Comparison of ENCODE assay signal across 13 cellular contexts in the genomic region with DNA sequence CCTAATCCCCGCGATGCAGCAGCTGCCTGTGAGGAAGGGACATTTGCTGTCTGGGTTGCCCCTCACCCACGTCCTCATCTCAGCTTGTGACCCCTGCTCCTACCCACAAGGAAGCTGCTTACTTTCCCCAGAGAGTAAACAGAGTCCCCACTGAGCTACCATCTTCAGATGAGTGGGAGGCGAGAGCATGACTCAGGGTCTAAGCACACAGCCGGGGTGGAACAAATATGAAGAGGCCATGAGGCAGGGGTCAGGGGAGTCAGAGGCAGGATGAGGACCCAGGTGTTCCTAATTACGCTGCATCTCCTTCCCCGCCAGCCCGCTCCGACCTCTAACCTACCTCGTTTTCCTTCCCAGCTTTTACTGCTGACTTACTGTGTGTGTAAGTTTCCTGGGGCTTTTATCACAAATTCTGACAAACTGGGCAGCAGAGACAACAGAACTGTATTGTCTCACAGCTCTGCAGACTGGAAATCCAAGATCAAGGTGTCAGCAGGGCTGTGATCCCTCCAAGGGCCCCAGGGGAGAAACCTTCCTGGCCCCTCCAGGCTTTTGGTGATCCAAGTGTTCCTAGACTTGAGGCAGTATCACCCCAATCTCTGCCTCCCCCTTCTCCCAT.
DNase-seq lines count a peak whose midpoint lies in the region; ATAC-seq and TF ChIP-seq lines count a peak whose summit lies in the region.
"Had no signal": no experiment of that assay in that cellular context is flagged by ENCODE, and none has a peak within 500 bp of the region (broad histone marks: within the 10 kb centered on the region; RNA-seq: fewer than 3 reads in every experiment).

No MANE protein-coding gene starts in this region.

- no peak overlapping the region for H3K23ac ChIP-seq in H9 (ENCODE audit: insufficient read length, low read depth, low read length)

- H3K9me3 Mint-ChIP-seq in H9 = peaks cover 0 to 3% of the 10 kb centered on the region in 2 experiments; a peak in 2 of 5 replicates
- H3K9me3 Mint-ChIP-seq: dendritic cell treated with granulocyte-macrophage colony-stimulating factor and Interleukin-4, amounts not matched to agents 40 ng/mL and 50 ng/mL, for 4 days had no signal

- H3K79me2 ChIP-seq in H9 (ENCODE audit: insufficient read depth, low read length) = no peaks in the 10 kb centered on the region; the same call in 1 of the 2 replicates

- H3K27me3 Mint-ChIP-seq in H9 (ENCODE audit: low read depth) = peaks cover 21% of the 10 kb centered on the region

- H3K23me2 ChIP-seq in H9 (ENCODE audit: insufficient read length, low read depth, low read length, poor library complexity, severe bottlenecking) = peaks cover 6% of the 10 kb centered on the region

- WGBS in H9 (ENCODE audit: extremely low coverage, insufficient read length, low lambda C conversion rate) = no CpG with 5 or more reads among the region's 10 CpGs
- 73 to 82% methylated on average over 10 of the region's 10 CpGs for WGBS in sigmoid colon, 2 donors

- H3K79me1 ChIP-seq in H9 (ENCODE audit: insufficient read depth, low read depth, low read length, poor library complexity, severe bottlenecking) = no peaks in the 10 kb centered on the region

- H3K4me3 ChIP-seq in fibroblast of villous mesenchyme (ENCODE audit: low read depth, low read length) = no peak overlapping the region
- no peak overlapping the region for H3K4me3 ChIP-seq in sigmoid colon
- H3K4me3 ChIP-seq: ovary had no signal

- H2BK120ac ChIP-seq in H9 (ENCODE audit: low read depth, low read length, poor library complexity, severe bottlenecking) = no peak overlapping the region

- H3K4ac ChIP-seq in H9 (ENCODE audit: low read depth, low read length) = no peak overlapping the region

- no peak for TF ChIP-seq CTCF in H9 (conservative IDR thresholded peaks at IDR 0.05)
- TF ChIP-seq CTCF in fibroblast of villous mesenchyme (IDR thresholded peaks at IDR 0.05; ENCODE audit: insufficient read depth, low read depth, low read length) = no peak
- TF ChIP-seq CTCF in sigmoid colon (IDR thresholded peaks at IDR 0.05) = no peak

- H2BK5ac ChIP-seq in H9 (ENCODE audit: insufficient read length, low read length) = no peak overlapping the region

- H3K27me3 ChIP-seq in H9 (ENCODE audit: insufficient read depth, low read length) (peaks cover 2% of the 10 kb centered on the region; the same call in 1 of the 2 replicates), sigmoid colon (no peaks in the 10 kb centered on the region)
- H3K27me3 ChIP-seq: ovary had no signal

- no peak overlapping the region for H3T11ph ChIP-seq in H9 (ENCODE audit: low read length)

- 0 out of 2 replicates have a peak overlapping the region, but pooled peaks have one; percentile 66 for H3K14ac ChIP-seq in H9 (ENCODE audit: insufficient read depth, low read length)

- DNase-seq in A172 (ENCODE audit: low spot score) (peak; percentile 90), H9 (no peak), fibroblast of villous mesenchyme (ENCODE audit: low read depth) (peak; percentile 82), NCI-H1105 (lab: John Stamatoyannopoulos, UW) (no peak), sigmoid colon (no peak), occipital lobe (lab: John Stamatoyannopoulos, UW) (no peak)
- DNase-seq in stimulated activated CD4-positive, alpha-beta T cell treated with anti-CD3 and anti-CD28 coated beads, Interleukin-15, amount 100 ng/mL, for 24 hours = no peak
- DNase-seq: MV-4-11, ovary had no signal

- H4K20me1 ChIP-seq in H9 (ENCODE audit: control insufficient read depth, insufficient read depth, insufficient read length) = no peaks in the 10 kb centered on the region

- peak overlapping the region in 1 of 3 experiments; percentile 36; a peak in 1 of 7 replicates for H3K27ac Mint-ChIP-seq in H9
- H3K27ac Mint-ChIP-seq: B cell; dendritic cell treated with granulocyte-macrophage colony-stimulating factor and Interleukin-4, amounts not matched to agents 40 ng/mL and 50 ng/mL, for 4 days had no signal

- H3K4me2 ChIP-seq in H9 (ENCODE audit: insufficient read depth, insufficient read length, low read length) = no peak overlapping the region

- TF ChIP-seq EP300 in sigmoid colon (IDR thresholded peaks at IDR 0.05) = no peak

- H3K9me3 ChIP-seq in H9 (ENCODE audit: control insufficient read depth, low read depth, low read length) (no peaks in the 10 kb centered on the region), sigmoid colon (no peaks in the 10 kb centered on the region)
- H3K9me3 ChIP-seq: ovary had no signal

- peak; percentile 12; the same call in 1 of the 3 replicates for ATAC-seq in SK-N-SH treated with all-trans-retinoic acid at 6 μM for 48 hours

- no peak overlapping the region for H3K56ac ChIP-seq in H9 (ENCODE audit: insufficient read length, low read depth, low read length)

- no peak overlapping the region for H2BK12ac ChIP-seq in H9 (ENCODE audit: insufficient read length, low read depth, low read length)

- H3K27ac ChIP-seq in H9 (ENCODE audit: insufficient read length, low read depth, low read length) = no peak overlapping the region
- H3K27ac ChIP-seq in sigmoid colon = no peak overlapping the region
- H3K27ac ChIP-seq: ovary, VCaP had no signal

- peaks cover 18% of the 10 kb centered on the region; the same call in 1 of the 2 replicates for H3K4me1 ChIP-seq in H9 (ENCODE audit: insufficient read depth, low read length)
- H3K4me1 ChIP-seq in sigmoid colon = peaks cover 0 to 39% (median 23%) of the 10 kb centered on the region in 4 donors

- H3K18ac ChIP-seq in H9 (ENCODE audit: insufficient read length, low read depth, low read length) = no peak overlapping the region

- H2BK15ac ChIP-seq in H9 (ENCODE audit: low read depth, low read length) = no peak overlapping the region

- peaks cover 0 to 2% (median 0%) of the 10 kb centered on the region in 3 experiments; a peak in 3 of 7 replicates for H3K36me3 Mint-ChIP-seq in H9 (ENCODE audit: insufficient read depth in 1 of 3, low read depth in 3 of 3)

- intact Hi-C loops in sigmoid colon (cut with DNase I) = no loop called here

- TF ChIP-seq POLR2A in sigmoid colon (IDR thresholded peaks at IDR 0.05) = no peak

- H3K9ac ChIP-seq in H9 (ENCODE audit: extremely low read depth, insufficient read length, low read length) = no peak overlapping the region

- no peak overlapping the region for H3K4me3 Mint-ChIP-seq in H9
- H3K4me3 Mint-ChIP-seq: B cell; dendritic cell treated with granulocyte-macrophage colony-stimulating factor and Interleukin-4, amounts not matched to agents 40 ng/mL and 50 ng/mL, for 4 days had no signal

- peaks cover 48 to 53% of the 10 kb centered on the region in 2 experiments for H3K4me1 Mint-ChIP-seq in H9

- no peak overlapping the region for H2BK20ac ChIP-seq in H9 (ENCODE audit: low read depth, low read length, poor library complexity, severe bottlenecking)

- H2AK5ac ChIP-seq in H9 (ENCODE audit: insufficient read length, low read length) = no peak overlapping the region

- no peak overlapping the region for H4K5ac ChIP-seq in H9 (ENCODE audit: insufficient read length, low read depth, low read length)

- H2AFZ ChIP-seq in H9 (ENCODE audit: low read length) = no peak overlapping the region

- H4K91ac ChIP-seq in H9 (ENCODE audit: insufficient read length, low read depth, low read length) = no peak overlapping the region

- H3K36me3 ChIP-seq in sigmoid colon = no peaks in the 10 kb centered on the region
- H3K36me3 ChIP-seq: ovary had no signal

- no peak overlapping the region for H4K8ac ChIP-seq in H9 (replicated peaks; ENCODE audit: insufficient read length, low read depth, low read length)

TF ChIP-seq in SK-N-SH treated with all-trans-retinoic acid at 6 μM for 48 hours, 23 proteins besides CTCF, POLR2A, EP300 and RAD21 (continues in another document):
- TF ChIP-seq BACH2 (CRISPR knock-in tag; IDR thresholded peaks at IDR 0.05; ENCODE audit: borderline replicate concordance) (no peak), OSR1 (CRISPR knock-in tag; IDR thresholded peaks at IDR 0.05) (no peak), ISL1 (CRISPR knock-in tag; IDR thresholded peaks at IDR 0.05) (no peak), TCF4 (CRISPR knock-in tag; IDR thresholded peaks at IDR 0.05; ENCODE audit: borderline replicate concordance) (no peak), ZNF565 (CRISPR knock-in tag; conservative IDR thresholded peaks at IDR 0.05; ENCODE audit: low read depth) (no peak)
- TF ChIP-seq, protein P1, sequence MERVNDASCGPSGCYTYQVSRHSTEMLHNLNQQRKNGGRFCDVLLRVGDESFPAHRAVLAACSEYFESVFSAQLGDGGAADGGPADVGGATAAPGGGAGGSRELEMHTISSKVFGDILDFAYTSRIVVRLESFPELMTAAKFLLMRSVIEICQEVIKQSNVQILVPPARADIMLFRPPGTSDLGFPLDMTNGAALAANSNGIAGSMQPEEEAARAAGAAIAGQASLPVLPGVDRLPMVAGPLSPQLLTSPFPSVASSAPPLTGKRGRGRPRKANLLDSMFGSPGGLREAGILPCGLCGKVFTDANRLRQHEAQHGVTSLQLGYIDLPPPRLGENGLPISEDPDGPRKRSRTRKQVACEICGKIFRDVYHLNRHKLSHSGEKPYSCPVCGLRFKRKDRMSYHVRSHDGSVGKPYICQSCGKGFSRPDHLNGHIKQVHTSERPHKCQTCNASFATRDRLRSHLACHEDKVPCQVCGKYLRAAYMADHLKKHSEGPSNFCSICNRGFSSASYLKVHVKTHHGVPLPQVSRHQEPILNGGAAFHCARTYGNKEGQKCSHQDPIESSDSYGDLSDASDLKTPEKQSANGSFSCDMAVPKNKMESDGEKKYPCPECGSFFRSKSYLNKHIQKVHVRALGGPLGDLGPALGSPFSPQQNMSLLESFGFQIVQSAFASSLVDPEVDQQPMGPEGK (CRISPR knock-in tag; IDR thresholded peaks at IDR 0.05; ENCODE audit: borderline replicate concordance) = no peak
- TF ChIP-seq, protein P2, sequence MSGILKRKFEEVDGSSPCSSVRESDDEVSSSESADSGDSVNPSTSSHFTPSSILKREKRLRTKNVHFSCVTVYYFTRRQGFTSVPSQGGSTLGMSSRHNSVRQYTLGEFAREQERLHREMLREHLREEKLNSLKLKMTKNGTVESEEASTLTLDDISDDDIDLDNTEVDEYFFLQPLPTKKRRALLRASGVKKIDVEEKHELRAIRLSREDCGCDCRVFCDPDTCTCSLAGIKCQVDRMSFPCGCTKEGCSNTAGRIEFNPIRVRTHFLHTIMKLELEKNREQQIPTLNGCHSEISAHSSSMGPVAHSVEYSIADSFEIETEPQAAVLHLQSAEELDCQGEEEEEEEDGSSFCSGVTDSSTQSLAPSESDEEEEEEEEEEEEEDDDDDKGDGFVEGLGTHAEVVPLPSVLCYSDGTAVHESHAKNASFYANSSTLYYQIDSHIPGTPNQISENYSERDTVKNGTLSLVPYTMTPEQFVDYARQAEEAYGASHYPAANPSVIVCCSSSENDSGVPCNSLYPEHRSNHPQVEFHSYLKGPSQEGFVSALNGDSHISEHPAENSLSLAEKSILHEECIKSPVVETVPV (CRISPR knock-in tag; IDR thresholded peaks at IDR 0.05) = no peak

Comparison
In these comparisons a context has a peak if more than half of its experiments do, and no peak if none do; other contexts are left out.
1. DNase-seq: peak in A172 (single experiment) and fibroblast of villous mesenchyme (single experiment); none in H9 (single experiment), NCI-H1105 (single experiment), stimulated activated CD4-positive, alpha-beta T cell treated with anti-CD3 and anti-CD28 coated beads, Interleukin-15, amount 100 ng/mL, for 24 hours (single experiment), sigmoid colon (single experiment) and occipital lobe (single experiment).